ENCODE assay signal across 9 cellular contexts in the genomic region with DNA sequence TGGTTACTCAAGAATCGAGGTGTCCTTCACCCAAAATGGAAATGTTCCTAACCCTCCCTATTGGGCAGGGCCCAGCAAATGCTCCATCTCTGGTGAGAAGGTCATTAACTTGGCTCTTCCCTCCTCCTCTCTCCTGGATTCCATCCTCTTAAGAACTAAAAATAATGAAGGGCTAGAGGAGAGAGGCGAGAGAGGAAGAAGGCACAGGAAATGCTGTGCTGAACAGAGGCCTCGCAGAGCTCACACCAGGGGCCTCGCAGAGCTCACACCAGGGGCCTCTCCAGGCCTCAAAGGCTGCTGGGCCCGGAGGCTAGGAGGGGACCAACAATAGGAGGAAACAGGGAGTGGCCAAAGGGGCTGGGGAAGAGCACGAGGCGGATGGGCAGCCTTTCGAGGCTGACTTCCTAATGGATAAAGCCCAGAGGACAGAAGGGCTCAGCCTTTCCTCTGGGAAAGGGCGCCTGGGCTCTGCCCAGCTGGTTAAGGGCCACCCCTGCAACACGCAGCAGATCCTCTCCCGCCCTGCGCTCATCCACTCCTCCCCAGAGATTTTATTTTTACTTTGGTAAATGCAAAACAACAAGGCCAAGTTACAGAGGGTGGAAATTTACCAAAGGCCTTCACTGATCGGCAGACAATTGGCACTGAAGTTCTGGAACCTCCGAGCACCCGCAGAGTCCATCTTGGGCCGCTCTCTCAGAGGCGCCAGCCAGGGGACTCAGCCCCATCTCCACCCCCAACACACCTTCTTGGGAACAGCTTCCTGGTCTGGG.
DNase-seq lines count a peak whose midpoint lies in the region; ATAC-seq and TF ChIP-seq lines count a peak whose summit lies in the region.
"Had no signal": no experiment of that assay in that cellular context is flagged by ENCODE, and none has a peak within 500 bp of the region (broad histone marks: within the 10 kb centered on the region; RNA-seq: fewer than 3 reads in every experiment).

No MANE protein-coding gene starts in this region.

- DNase-seq in CD14-positive monocyte (ENCODE audit: low spot score) (no peak), Kasumi-1 (lab: John Stamatoyannopoulos, UW) (peak; percentile 25 to 38), colonic mucosa (no peak), NCI-H524 (lab: John Stamatoyannopoulos, UW) (no peak), ureter (ENCODE audit: low spot score) (no peak)
- DNase-seq in naive thymus-derived CD4-positive, alpha-beta T cell, result no peak
- DNase-seq: SHP77 treated with DMSO at 0.1 percent for 48 hours had no signal

- no peak for ATAC-seq in naive thymus-derived CD4-positive, alpha-beta T cell
- ATAC-seq in activated CD4-positive, CD25-positive, alpha-beta regulatory T cell treated with anti-CD3 and anti-CD28 coated beads, Interleukin-2, amount 50 U/mL, for 24 hours, result no peak
- no peak for ATAC-seq in GM18870 (IDR thresholded peaks at IDR 0.05; ENCODE audit: unreplicated experiment)

- peak overlapping the region; percentile 43 for H3K27ac ChIP-seq in colonic mucosa
- H3K27ac ChIP-seq in naive thymus-derived CD4-positive, alpha-beta T cell (ENCODE audit: low read depth, low read length), result no peak overlapping the region

- H3K4me1 Mint-ChIP-seq in CD14-positive monocyte, result peaks cover 81% of the 10 kb centered on the region
- peaks cover 0 to 92% (median 0%) of the 10 kb centered on the region in 7 donors for H3K4me1 Mint-ChIP-seq in naive thymus-derived CD4-positive, alpha-beta T cell

- peaks cover 12% of the 10 kb centered on the region for H3K4me1 ChIP-seq in colonic mucosa
- peaks cover 0 to 58% of the 10 kb centered on the region in 2 donors for H3K4me1 ChIP-seq in naive thymus-derived CD4-positive, alpha-beta T cell (ENCODE audit: control insufficient read depth in 2 of 2, insufficient read depth in 2 of 2, low read length in 2 of 2)

- H3K27me3 ChIP-seq in colonic mucosa, result no peaks in the 10 kb centered on the region
- no peaks in the 10 kb centered on the region for H3K27me3 ChIP-seq in naive thymus-derived CD4-positive, alpha-beta T cell (ENCODE audit: control insufficient read depth in 2 of 2, insufficient read depth in 2 of 2, low read length in 2 of 2)

- POLR2A ChIA-PET in naive thymus-derived CD4-positive, alpha-beta T cell (lab: Charles Lee), result interaction anchor here (1.0 to 17.1 kb wide), 9 partner anchors 7 to 278 kb away, joined by 3 to 276 read pairs (median 5); no protein-coding TSS in a partner anchor

- peak overlapping the region; percentile 95 to 99 (median 99) for H3K27ac Mint-ChIP-seq in CD14-positive monocyte
- peak overlapping the region in 1 of 9 donors; percentile 91 for H3K27ac Mint-ChIP-seq in naive thymus-derived CD4-positive, alpha-beta T cell

- CTCF ChIA-PET in naive thymus-derived CD4-positive, alpha-beta T cell (lab: Charles Lee), result interaction anchor here (0.5 to 1.9 kb wide), 5 partner anchors 13 to 156 kb away, joined by 3 to 8 read pairs (median 3); no protein-coding TSS in a partner anchor

- H3K36me3 Mint-ChIP-seq in CD14-positive monocyte, result peaks cover 45 to 54% of the 10 kb centered on the region in 2 donors
- H3K36me3 Mint-ChIP-seq in naive thymus-derived CD4-positive, alpha-beta T cell, result peaks cover 0 to 15% (median 7%) of the 10 kb centered on the region in 5 donors

- H3K36me3 ChIP-seq in colonic mucosa, result no peaks in the 10 kb centered on the region
- H3K36me3 ChIP-seq in naive thymus-derived CD4-positive, alpha-beta T cell (ENCODE audit: control insufficient read depth in 2 of 3, insufficient read depth in 3 of 3, low read length in 3 of 3), result peaks cover 0 to 11% (median 4%) of the 10 kb centered on the region in 3 experiments

- TF ChIP-seq CTCF in CD14-positive monocyte (IDR thresholded peaks at IDR 0.05) (no peak), colonic mucosa (IDR thresholded peaks at IDR 0.05) (no peak)

- H3K4me3 ChIP-seq in colonic mucosa, result no peak overlapping the region
- H3K4me3 ChIP-seq in naive thymus-derived CD4-positive, alpha-beta T cell (ENCODE audit: low read length), result peak overlapping the region; percentile 4

- peaks cover 0 to 5% (median 1%) of the 10 kb centered on the region in 3 donors for H3K27me3 Mint-ChIP-seq in CD14-positive monocyte (ENCODE audit: low read depth in 3 of 3)
- H3K27me3 Mint-ChIP-seq in naive thymus-derived CD4-positive, alpha-beta T cell, result no peaks in the 10 kb centered on the region

- intact Hi-C loops in CD14-positive monocyte (cut with micrococcal nuclease), result no loop called here
- intact Hi-C loops in colonic mucosa (cut with DNase I), result no loop called here
- intact Hi-C loops in naive thymus-derived CD4-positive, alpha-beta T cell (cut with micrococcal nuclease), result loop anchor here in 1 of 2 donors (5.0 kb wide), 2 partner anchors 77 to 222 kb away; a partner anchor contains a TSS

- H3K9ac ChIP-seq in colonic mucosa (ENCODE audit: low read depth in 2 of 2, low read length in 2 of 2), result peak overlapping the region in 1 of 2 donors; percentile 24

- H3K9me3 ChIP-seq in colonic mucosa, result no peaks in the 10 kb centered on the region
- no peaks in the 10 kb centered on the region for H3K9me3 ChIP-seq in naive thymus-derived CD4-positive, alpha-beta T cell (ENCODE audit: control insufficient read depth in 2 of 3, low read length in 3 of 3)

- peaks cover 0 to 2% (median 0%) of the 10 kb centered on the region in 7 donors for H3K9me3 Mint-ChIP-seq in CD14-positive monocyte
- no peaks in the 10 kb centered on the region for H3K9me3 Mint-ChIP-seq in naive thymus-derived CD4-positive, alpha-beta T cell

- peak overlapping the region in 1 of 2 donors; percentile 35 for H3K4me3 Mint-ChIP-seq in CD14-positive monocyte
- H3K4me3 Mint-ChIP-seq in naive thymus-derived CD4-positive, alpha-beta T cell, result peak overlapping the region in 9 of 10 donors; percentile 56 to 84 (median 79)

Comparison
In these comparisons a context has a peak if more than half of its experiments do, and no peak if none do; other contexts are left out.
1. DNase-seq: peak in Kasumi-1 (2 of 2); none in CD14-positive monocyte (single experiment), colonic mucosa (single experiment), naive thymus-derived CD4-positive, alpha-beta T cell (0 of 9), NCI-H524 (0 of 2) and ureter (single experiment).